In the genomic region with DNA sequence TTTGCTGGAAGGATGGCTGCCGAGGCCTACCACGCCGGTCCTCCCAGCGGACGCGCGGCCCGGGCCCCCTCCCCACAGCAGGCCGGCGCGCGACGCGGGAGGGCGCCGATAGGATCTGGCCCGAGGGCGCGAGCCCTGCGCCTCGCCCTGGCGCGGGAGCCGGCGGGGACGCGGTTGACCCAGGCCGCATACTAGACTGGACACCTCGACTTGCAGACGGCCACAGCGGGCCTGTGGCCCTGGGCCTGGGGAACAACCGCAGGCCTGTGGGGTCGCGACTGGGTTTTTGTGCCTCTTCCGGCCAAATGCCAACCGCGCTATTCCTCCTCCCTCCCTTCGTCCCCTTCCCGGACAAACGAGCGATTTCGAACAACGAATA, we compare ENCODE assay signal across 11 cellular contexts. TPM values are rescaled to one million over a fixed set of nuclear protein-coding genes. Genes with fewer than 3 reads are reported as not detected.
A peak's percentile ranks its signal among the peaks of the same experiment; 100 is the strongest.
DNase-seq lines count a peak whose midpoint lies in the region; ATAC-seq, FAIRE-seq and TF ChIP-seq lines count a peak whose summit lies in the region.
"Had no signal": no experiment of that assay in that cellular context is flagged by ENCODE, and none has a peak within 500 bp of the region (broad histone marks: within the 10 kb centered on the region; RNA-seq: fewer than 3 reads in every experiment).

No MANE protein-coding gene starts in this region.

- 1 to 5% (median 2%) methylated on average over 11 to 43 of the region's 43 CpGs for whole genome bisulfite sequencing in stomach, 5 donors

- H3K9me1 ChIP-seq in keratinocyte (ENCODE audit: control insufficient read depth, extremely low read depth, insufficient read depth, low read length): no peaks in the 10 kb centered on the region

- no peaks in the 10 kb centered on the region for H3K79me2 ChIP-seq in keratinocyte (ENCODE audit: control insufficient read depth, insufficient read depth, low read length)

- dilution Hi-C loops in keratinocyte (cut with MboI; ENCODE audit: extremely low pct_ligation_motif_present, low sequenced_read_pairs): no loop called here

- ATAC-seq in GM18519 (IDR thresholded peaks at IDR 0.05; ENCODE audit: low FRiP score, unreplicated experiment): no peak

- intact Hi-C loops in stomach (cut with DNase I; ENCODE audit: low total_unique reads): no loop called here

- TF ChIP-seq POLR2A in stomach (IDR thresholded peaks at IDR 0.05): no peak

- H3K4me2 ChIP-seq in keratinocyte (ENCODE audit: control insufficient read depth, extremely low read depth, insufficient read depth, low read depth, low read length): peak overlapping the region; percentile 86

- H3K27ac ChIP-seq in keratinocyte (ENCODE audit: control insufficient read depth, insufficient read depth, low read length): no peak overlapping the region
- H3K27ac ChIP-seq in stomach: no peak overlapping the region
- H3K27ac ChIP-seq: 22Rv1 had no signal

- H2AFZ ChIP-seq in keratinocyte (ENCODE audit: control insufficient read depth, low read length): peak overlapping the region; percentile 82

- H3K9ac ChIP-seq in keratinocyte (ENCODE audit: control insufficient read depth, extremely low read depth, insufficient read depth, low read length): peak overlapping the region; percentile 62

- H4K20me1 ChIP-seq in keratinocyte (ENCODE audit: control insufficient read depth, extremely low read depth, insufficient read depth, low read length): no peaks in the 10 kb centered on the region

- TF ChIP-seq EP300 in stomach (IDR thresholded peaks at IDR 0.05): no peak

- H3K27me3 ChIP-seq in keratinocyte (ENCODE audit: control insufficient read depth, extremely low read depth, insufficient read depth, low read length) (peaks cover 34% of the 10 kb centered on the region), stomach (peaks cover 33 to 92% (median 58%) of the 10 kb centered on the region in 3 donors)

- peaks cover 13% of the 10 kb centered on the region for H3K4me1 ChIP-seq in keratinocyte (ENCODE audit: control insufficient read depth, extremely low read depth, insufficient read depth, low read length)
- H3K4me1 ChIP-seq in stomach: peaks cover 23 to 29% (median 26%) of the 10 kb centered on the region in 4 donors

- H3K4me3 ChIP-seq in keratinocyte (ENCODE audit: control insufficient read depth in 2 of 3, extremely low read depth in 1 of 3, insufficient read depth in 2 of 3, low read depth in 1 of 3, low read length in 3 of 3): peak overlapping the region; percentile 37 to 66 (median 65)
- peak overlapping the region; percentile 29 to 58 (median 32) for H3K4me3 ChIP-seq in stomach

- no peak for FAIRE-seq in keratinocyte (lab: Jason Lieb, UNC)

- DNase-seq in DMS 273 (lab: John Stamatoyannopoulos, UW; ENCODE audit: unreplicated experiment) (peak; percentile 76), DMS 273 treated with DMSO at 0.1 percent for 48 hours (lab: John Stamatoyannopoulos, UW) (no peak), astrocyte of the hippocampus (ENCODE audit: low read depth, low spot score) (peak; percentile 25), keratinocyte (ENCODE audit: low read depth, low spot score) (no peak), stomach (no peak), NCI-H2196 (lab: John Stamatoyannopoulos, UW; ENCODE audit: unreplicated experiment) (no peak), SKM-1 (lab: John Stamatoyannopoulos, UW; ENCODE audit: unreplicated experiment) (no peak)

- H3K9me3 ChIP-seq in keratinocyte (ENCODE audit: control insufficient read depth, low read depth, low read length) (no peaks in the 10 kb centered on the region), stomach (no peaks in the 10 kb centered on the region)

- TF ChIP-seq CTCF in keratinocyte (optimal IDR thresholded peaks at IDR 0.05 in 1 of 3, IDR thresholded peaks at IDR 0.05 in 1 of 3, conservative IDR thresholded peaks at IDR 0.05 in 1 of 3; ENCODE audit: extremely low read depth in 1 of 3, insufficient read depth in 2 of 3, low read length in 3 of 3): no peak
- no peak for TF ChIP-seq CTCF in stomach (IDR thresholded peaks at IDR 0.05)

- H3K36me3 ChIP-seq in keratinocyte (ENCODE audit: control insufficient read depth in 2 of 2, extremely low read depth in 1 of 2, insufficient read depth in 2 of 2, low read length in 2 of 2) (no peaks in the 10 kb centered on the region), stomach (no peaks in the 10 kb centered on the region)

RNA-seq across cellular contexts. Expression of gene NHLH2, which starts 2.5 kb away (rescaled TPM):
- polyA plus RNA-seq in keratinocyte: 0.19 to 0.27 TPM (median 0.21 TPM) in 3 replicates
- polyA plus RNA-seq in keratinocyte (2011; ENCODE audit: low read depth): 0.25 TPM
- polyA plus RNA-seq in keratinocyte (2011; cell fraction: cytosol; rRNA removed): 0.13 TPM in 2 replicates
- polyA plus RNA-seq in keratinocyte (2011; cell fraction: nucleus; rRNA removed): 0.59 and 0.63 TPM in 2 replicates
- 0.39 and 0.79 TPM in 2 replicates for polyA plus RNA-seq in keratinocyte (2012; ENCODE audit: low replicate concordance)
- 0.16 TPM in 1 of 3 replicates, not detected in the others for polyA minus RNA-seq in keratinocyte
- not detected for polyA minus RNA-seq in keratinocyte (2011; cell fraction: cytosol; rRNA and poly(A)+ RNA removed)
- 0.11 and 0.16 TPM in 2 replicates for polyA minus RNA-seq in keratinocyte (2011; cell fraction: nucleus; rRNA and poly(A)+ RNA removed)
- not detected for total RNA-seq in stomach
- polyA plus RNA-seq in stomach: 1 to 10 TPM in 1 of 3 donors, under 1 TPM in 1, not detected in 1; 0.31 to 1.5 TPM
- total RNA-seq: liver; T-helper 1 cell treated with Interleukin-12 subunit alpha and Interleukin-12 subunit beta and Interleukin-4 antibody, amounts not matched to agents 30 ng/mL and 1 ng/mL, for 36 hours had no signal
- polyA plus RNA-seq: liver had no signal

Comparison
In these comparisons a context has a peak if more than half of its experiments do, and no peak if none do; other contexts are left out.
1. DNase-seq: peak in DMS 273 (single experiment) and astrocyte of the hippocampus (single experiment); none in DMS 273 treated with DMSO at 0.1 percent for 48 hours (single experiment), keratinocyte (single experiment), stomach (single experiment), NCI-H2196 (single experiment) and SKM-1 (single experiment).